ENCODE assay signal across 7 cellular contexts in the genomic region with DNA sequence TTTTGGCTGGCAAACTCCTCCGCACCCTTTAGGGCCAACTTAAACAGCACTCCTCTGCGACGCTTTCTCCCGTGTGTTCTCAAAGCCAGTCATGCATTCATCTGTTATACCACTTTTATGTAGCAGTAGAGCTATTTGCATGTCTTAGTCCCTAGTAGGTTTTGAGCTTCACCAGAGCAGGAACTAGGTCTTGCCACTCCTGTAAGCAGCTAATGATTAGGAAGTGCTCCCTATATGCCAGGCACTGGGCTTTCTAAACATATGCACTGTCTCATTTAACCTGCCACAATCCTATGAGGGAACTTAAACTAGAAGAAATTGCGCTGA.
DNase-seq lines count a peak whose midpoint lies in the region; ATAC-seq and TF ChIP-seq lines count a peak whose summit lies in the region.

No MANE protein-coding gene starts in this region.

- WGBS in tibial nerve, 2 donors: 93 to 97% methylated on average over 5 of the region's 5 CpGs

- H3K9me3 Mint-ChIP-seq in stimulated activated naive CD8-positive, alpha-beta T cell treated with anti-CD3 and anti-CD28 coated beads, Interleukin-15, amount 100 ng/mL, for 72 hours: no peaks in the 10 kb centered on the region

- TF ChIP-seq POLR2A in tibial nerve (IDR thresholded peaks at IDR 0.05) (no peak), gastrocnemius medialis (IDR thresholded peaks at IDR 0.05) (no peak)

- H3K4me1 Mint-ChIP-seq in stimulated activated naive CD8-positive, alpha-beta T cell treated with anti-CD3 and anti-CD28 coated beads, Interleukin-15, amount 100 ng/mL, for 72 hours: peaks cover 32% of the 10 kb centered on the region

- peak overlapping the region in 1 of 2 donors; percentile 11 for H3K4me3 Mint-ChIP-seq in stimulated activated naive CD8-positive, alpha-beta T cell treated with anti-CD3 and anti-CD28 coated beads, Interleukin-15, amount 100 ng/mL, for 72 hours

- no peaks in the 10 kb centered on the region for H3K27me3 ChIP-seq in RWPE2 (ENCODE audit: insufficient read depth, poor library complexity, severe bottlenecking)
- H3K27me3 ChIP-seq in tibial nerve: no peaks in the 10 kb centered on the region
- H3K27me3 ChIP-seq in gastrocnemius medialis: no peaks in the 10 kb centered on the region

- DNase-seq in GM19238 (ENCODE audit: insufficient read length, low spot score) (peak; percentile 16), RWPE2 (ENCODE audit: low spot score) (no peak), tibial nerve (ENCODE audit: low spot score in 2 of 2) (no peak), gastrocnemius medialis (no peak), midbrain (lab: John Stamatoyannopoulos, UW) (no peak)
- no peak for DNase-seq in stimulated activated naive CD8-positive, alpha-beta T cell treated with anti-CD3 and anti-CD28 coated beads, Interleukin-15, amount 100 ng/mL, for 72 hours

- H3K4me3 ChIP-seq in RWPE2 (ENCODE audit: severe bottlenecking) (no peak overlapping the region), tibial nerve (no peak overlapping the region), gastrocnemius medialis (no peak overlapping the region)

- in situ Hi-C loops in gastrocnemius medialis (cut with MboI; ENCODE audit: low sequenced_read_pairs in 4 of 4): loop anchor here in 1 of 4 donors (25.0 kb wide), 1 partner anchor 92 kb away; no protein-coding TSS in a partner anchor

- no peak for TF ChIP-seq EP300 in tibial nerve (IDR thresholded peaks at IDR 0.05)

- peak overlapping the region; percentile 92 to 99 for H3K27ac Mint-ChIP-seq in stimulated activated naive CD8-positive, alpha-beta T cell treated with anti-CD3 and anti-CD28 coated beads, Interleukin-15, amount 100 ng/mL, for 72 hours

- H3K4me1 ChIP-seq in RWPE2 (ENCODE audit: insufficient read depth, poor library complexity, severe bottlenecking): peaks cover 15% of the 10 kb centered on the region
- peaks cover 0 to 21% (median 7%) of the 10 kb centered on the region in 4 donors for H3K4me1 ChIP-seq in tibial nerve
- H3K4me1 ChIP-seq in gastrocnemius medialis: peaks cover 0 to 5% of the 10 kb centered on the region in 2 donors

- H3K36me3 ChIP-seq in RWPE2 (ENCODE audit: low read depth) (no peaks in the 10 kb centered on the region), tibial nerve (peaks cover 0 to 21% (median 0%) of the 10 kb centered on the region in 3 donors), gastrocnemius medialis (no peaks in the 10 kb centered on the region)

- intact Hi-C loops in gastrocnemius medialis (cut with DNase I; ENCODE audit: low total_unique reads): no loop called here

- peak; percentile 73 for ATAC-seq in HG02763 (IDR thresholded peaks at IDR 0.05; ENCODE audit: unreplicated experiment)
- no peak for ATAC-seq in RWPE2 (ENCODE audit: low read depth)
- ATAC-seq in stimulated activated naive CD8-positive, alpha-beta T cell treated with anti-CD3 and anti-CD28 coated beads, Interleukin-15, amount 100 ng/mL, for 72 hours: no peak
- ATAC-seq in gastrocnemius medialis: no peak

- peaks cover 30% of the 10 kb centered on the region for H3K27me3 Mint-ChIP-seq in stimulated activated naive CD8-positive, alpha-beta T cell treated with anti-CD3 and anti-CD28 coated beads, Interleukin-15, amount 100 ng/mL, for 72 hours

- H3K9me3 ChIP-seq in RWPE2 (ENCODE audit: severe bottlenecking) (no peaks in the 10 kb centered on the region), tibial nerve (no peaks in the 10 kb centered on the region), gastrocnemius medialis (no peaks in the 10 kb centered on the region)

- H3K27ac ChIP-seq in RWPE2 (ENCODE audit: poor library complexity, severe bottlenecking) (peak overlapping the region; percentile 65), tibial nerve (no peak overlapping the region), gastrocnemius medialis (no peak overlapping the region)

- TF ChIP-seq CTCF in RWPE2 (IDR thresholded peaks at IDR 0.05; ENCODE audit: poor library complexity, severe bottlenecking) (no peak), tibial nerve (IDR thresholded peaks at IDR 0.05) (no peak), gastrocnemius medialis (IDR thresholded peaks at IDR 0.05 in 4 of 5, conservative IDR thresholded peaks at IDR 0.05 in 1 of 5) (no peak)
